In genomic region chr11:114074546-114075342, GRCh38 we compare ENCODE assay signal across 14 cellular contexts. TPM values are rescaled to one million over a fixed set of nuclear protein-coding genes. Genes with fewer than 3 reads are reported as not detected.
DNase-seq lines count a peak whose midpoint lies in the region; ATAC-seq, FAIRE-seq and TF ChIP-seq lines count a peak whose summit lies in the region.
"Had no signal": no experiment of that assay in that cellular context is flagged by ENCODE, and none has a peak within 500 bp of the region (broad histone marks: within the 10 kb centered on the region; RNA-seq: fewer than 3 reads in every experiment).

No MANE protein-coding gene starts in this region.

- H3K9me3 Mint-ChIP-seq in CD4-positive, alpha-beta memory T cell = peaks cover 0 to 6% (median 0%) of the 10 kb centered on the region in 8 donors
- H3K9me3 Mint-ChIP-seq: HFFc6 had no signal

- H3K4me1 Mint-ChIP-seq in CD4-positive, alpha-beta memory T cell = peaks cover 49 to 76% (median 61%) of the 10 kb centered on the region in 4 donors
- H3K4me1 Mint-ChIP-seq in T-helper 17 cell = peaks cover 56% of the 10 kb centered on the region

- H3K4me1 ChIP-seq in CD4-positive, alpha-beta memory T cell (ENCODE audit: insufficient read depth, low read length) = peaks cover 59% of the 10 kb centered on the region
- H3K4me1 ChIP-seq in esophagus squamous epithelium = peaks cover 16 to 92% (median 57%) of the 10 kb centered on the region in 3 donors
- H3K4me1 ChIP-seq in gastrocnemius medialis = peaks cover 82 to 96% of the 10 kb centered on the region in 2 donors

- CTCF ChIA-PET in CD4-positive, alpha-beta memory T cell (lab: Charles Lee; ENCODE audit: partially characterized antibody) = interaction anchor here (0.7 to 1.0 kb wide), 3 partner anchors 9 to 185 kb away, joined by 3 to 5 read pairs (median 3); no protein-coding TSS in a partner anchor

- no peak for FAIRE-seq in GM12891 (lab: Jason Lieb, UNC)
- FAIRE-seq in GM19239 (lab: Jason Lieb, UNC) = no peak

- DNase-seq in CD4-positive, alpha-beta memory T cell = no peak
- DNase-seq in T-helper 17 cell (no peak), esophagus squamous epithelium (lab: John Stamatoyannopoulos, UW) (no peak), gastrocnemius medialis (peak in 1 of 2 donors; percentile 63), GM12891 (ENCODE audit: insufficient read length, low spot score) (no peak), T-helper 1 cell (no peak), GM19239 (ENCODE audit: insufficient read length, low spot score) (no peak), left colon (no peak)
- DNase-seq: activated CD8-positive, alpha-beta memory T cell treated with anti-CD3 and anti-CD28 coated beads, Interleukin-2, amount 50 U/mL, for 48 hours; HFFc6; PC-3; T-helper 9 cell had no signal

- POLR2A ChIA-PET in CD4-positive, alpha-beta memory T cell (lab: Charles Lee; ENCODE audit: partially characterized antibody) = interaction anchor here (0.7 to 1.6 kb wide), 3 partner anchors 9 to 112 kb away, joined by 3 to 4 read pairs (median 3); no protein-coding TSS in a partner anchor

- H3K9me3 ChIP-seq in CD4-positive, alpha-beta memory T cell (ENCODE audit: control insufficient read depth in 1 of 2, low read length in 2 of 2) = no peaks in the 10 kb centered on the region
- H3K9me3 ChIP-seq in T-helper 17 cell (ENCODE audit: control insufficient read depth, low read length, poor library complexity, severe bottlenecking) (no peaks in the 10 kb centered on the region), esophagus squamous epithelium (no peaks in the 10 kb centered on the region), gastrocnemius medialis (no peaks in the 10 kb centered on the region)

- H3K4me3 Mint-ChIP-seq in CD4-positive, alpha-beta memory T cell = peak overlapping the region in 5 of 8 donors; percentile 4 to 71 (median 55)
- no peak overlapping the region for H3K4me3 Mint-ChIP-seq in T-helper 17 cell
- H3K4me3 Mint-ChIP-seq: HFFc6 had no signal

- in situ Hi-C loops in gastrocnemius medialis (cut with MboI; ENCODE audit: low sequenced_read_pairs in 4 of 4) = no loop called here

- H3K27ac Mint-ChIP-seq in CD4-positive, alpha-beta memory T cell = peak overlapping the region; percentile 62 to 93 (median 91)
- H3K27ac Mint-ChIP-seq in T-helper 17 cell = peak overlapping the region; percentile 77
- H3K27ac Mint-ChIP-seq: HFFc6 had no signal

- TF ChIP-seq CTCF in esophagus squamous epithelium (IDR thresholded peaks at IDR 0.05) = no peak
- TF ChIP-seq CTCF in gastrocnemius medialis (IDR thresholded peaks at IDR 0.05 in 4 of 5, conservative IDR thresholded peaks at IDR 0.05 in 1 of 5) = no peak

- intact Hi-C loops in CD4-positive, alpha-beta memory T cell (cut with micrococcal nuclease) = loop anchor here (5.0 kb wide), 2 partner anchors 48 to 108 kb away; no protein-coding TSS in a partner anchor
- intact Hi-C loops in esophagus squamous epithelium (cut with DNase I) = no loop called here
- intact Hi-C loops in gastrocnemius medialis (cut with DNase I; ENCODE audit: low total_unique reads) = loop anchor here (5.0 kb wide), 1 partner anchor 103 kb away; no protein-coding TSS in a partner anchor
- intact Hi-C loops in left colon (cut with DNase I, micrococcal nuclease) = no loop called here

- H3K27me3 Mint-ChIP-seq in CD4-positive, alpha-beta memory T cell = no peaks in the 10 kb centered on the region
- H3K27me3 Mint-ChIP-seq in T-helper 17 cell = peaks cover 6% of the 10 kb centered on the region

- H3K36me3 ChIP-seq in CD4-positive, alpha-beta memory T cell (ENCODE audit: insufficient read depth, low read length) = no peaks in the 10 kb centered on the region
- H3K36me3 ChIP-seq in esophagus squamous epithelium (peaks cover 0 to 83% (median 0%) of the 10 kb centered on the region in 3 donors), gastrocnemius medialis (peaks cover 0 to 50% of the 10 kb centered on the region in 2 donors)
- H3K36me3 ChIP-seq: cardiac muscle cell had no signal

- no peak overlapping the region for H3K4me3 ChIP-seq in CD4-positive, alpha-beta memory T cell (ENCODE audit: low read length in 2 of 2)
- peak overlapping the region in 2 of 4 donors; percentile 21 to 41 for H3K4me3 ChIP-seq in esophagus squamous epithelium
- peak overlapping the region; percentile 46 to 54 (median 50) for H3K4me3 ChIP-seq in gastrocnemius medialis
- H3K4me3 ChIP-seq: cardiac muscle cell had no signal

- WGBS in esophagus squamous epithelium, 2 donors = 76 to 90% methylated on average over 10 to 16 of the region's 21 CpGs

- peak overlapping the region; percentile 43 for H3K27ac ChIP-seq in CD4-positive, alpha-beta memory T cell (ENCODE audit: low read depth, low read length)
- H3K27ac ChIP-seq in esophagus squamous epithelium (peak overlapping the region in 3 of 4 donors; percentile 11 to 48 (median 31)), gastrocnemius medialis (peak overlapping the region; percentile 94 to 99 (median 96))
- H3K27ac ChIP-seq: cardiac muscle cell had no signal

- TF ChIP-seq POLR2A in esophagus squamous epithelium (IDR thresholded peaks at IDR 0.05) = no peak
- TF ChIP-seq POLR2A in gastrocnemius medialis (IDR thresholded peaks at IDR 0.05) = no peak
- no peak for TF ChIP-seq POLR2A in GM12891 (IDR thresholded peaks at IDR 0.05; ENCODE audit: low read depth, low read length)

- ATAC-seq in T-helper 17 cell (no peak), gastrocnemius medialis (no peak), left colon (no peak)
- ATAC-seq: esophagus mucosa, PC-3 had no signal

- H3K27me3 ChIP-seq in CD4-positive, alpha-beta memory T cell (ENCODE audit: insufficient read depth, low read length) = no peaks in the 10 kb centered on the region
- peaks cover 0 to 5% (median 0%) of the 10 kb centered on the region in 4 donors for H3K27me3 ChIP-seq in esophagus squamous epithelium
- no peaks in the 10 kb centered on the region for H3K27me3 ChIP-seq in gastrocnemius medialis

- no peaks in the 10 kb centered on the region for H3K36me3 Mint-ChIP-seq in CD4-positive, alpha-beta memory T cell
- peaks cover 2% of the 10 kb centered on the region for H3K36me3 Mint-ChIP-seq in T-helper 17 cell (ENCODE audit: low read depth)

TF ChIP-seq in GM12891, 5 proteins besides CTCF, POLR2A, EP300 and RAD21:
- no peak for TF ChIP-seq POU2F2 (IDR thresholded peaks at IDR 0.05; ENCODE audit: low read depth, low read length)
- no peak for TF ChIP-seq PAX5 (IDR thresholded peaks at IDR 0.05; ENCODE audit: insufficient read depth, low read length, severe bottlenecking)
- no peak for TF ChIP-seq TAF1 (IDR thresholded peaks at IDR 0.05; ENCODE audit: low read depth, low read length)
- TF ChIP-seq POLR2AphosphoS5 (IDR thresholded peaks at IDR 0.05; ENCODE audit: low read depth, low read length) = no peak
- no peak for TF ChIP-seq SPI1 (IDR thresholded peaks at IDR 0.05; ENCODE audit: low read depth, low read length)

RNA-seq across cellular contexts. Expression of gene ZBTB16, which starts 15.2 kb away (rescaled TPM):
- total RNA-seq in CD4-positive, alpha-beta memory T cell = 1 to 10 TPM; 5.6 to 8.2 TPM
- polyA plus RNA-seq in CD4-positive, alpha-beta memory T cell = 10 to 100 TPM in 1 of 2 donors, 1 to 10 TPM in 1; 9.0 to 28.4 TPM
- total RNA-seq in T-helper 17 cell (10 to 100 TPM; 17.2 to 20.7 TPM), esophagus squamous epithelium (100 to 1,000 TPM in 1 of 4 donors, 10 to 100 TPM in 3; 10.4 to 137 (median 18.8) TPM), gastrocnemius medialis (100 to 1,000 TPM; 156 to 250 (median 196) TPM), left colon (10 to 100 TPM in 1 of 2 donors, 1 to 10 TPM in 1; 10.0 to 75.1 TPM)
- polyA plus RNA-seq in GM12891 (2012; ENCODE audit: low read depth, missing spikeins) = not detected
- total RNA-seq: HFFc6, PC-3 had no signal

Comparison
In these comparisons a context has a peak if more than half of its experiments do, and no peak if none do; other contexts are left out.
1. H3K27ac ChIP-seq: peak in every context shown above with its lines; median percentile 96 in gastrocnemius medialis; 43 in CD4-positive, alpha-beta memory T cell; 31 in esophagus squamous epithelium.
2. H3K4me3 ChIP-seq: peak in gastrocnemius medialis (4 of 4); none in CD4-positive, alpha-beta memory T cell (0 of 2).
3. intact Hi-C loops: an anchor here in CD4-positive, alpha-beta memory T cell (5.0 kb wide) and gastrocnemius medialis (5.0 kb wide); none called in esophagus squamous epithelium and left colon.